ENCODE assay signal across 21 cellular contexts in genomic region chr1:35172022-35172421, GRCh38. TPM values are rescaled to one million over a fixed set of nuclear protein-coding genes. Genes with fewer than 3 reads are reported as not detected.
A peak's percentile ranks its signal among the peaks of the same experiment; 100 is the strongest.
DNase-seq lines count a peak whose midpoint lies in the region; ATAC-seq, FAIRE-seq and TF ChIP-seq lines count a peak whose summit lies in the region.
"Had no signal": no experiment of that assay in that cellular context is flagged by ENCODE, and none has a peak within 500 bp of the region (broad histone marks: within the 10 kb centered on the region; RNA-seq: fewer than 3 reads in every experiment).

No MANE protein-coding gene starts in this region.

- peak overlapping the region; percentile 19 for H3K27ac Mint-ChIP-seq in activated T-cell treated with anti-CD3 and anti-CD28 coated beads, Interleukin-2, amount 50 U/mL, for 24 hours
- no peak overlapping the region for H3K27ac Mint-ChIP-seq in nephron progenitor cell
- H3K27ac Mint-ChIP-seq: CD8-positive, alpha-beta T cell had no signal

- H4K20me1 ChIP-seq in HCT116 (ENCODE audit: insufficient read depth) (peaks cover 17% of the 10 kb centered on the region; the same call in 1 of the 2 replicates), K562 (replicated peaks; ENCODE audit: control insufficient read depth, insufficient read depth, low read length) (no peaks in the 10 kb centered on the region)

- intact Hi-C loops in HCT116 (cut with micrococcal nuclease) (no loop called here), K562 (cut with micrococcal nuclease) (no loop called here), right lobe of liver (cut with DNase I) (no loop called here)

- no peak overlapping the region for H3K9ac ChIP-seq in HCT116 (ENCODE audit: low read length)
- H3K9ac ChIP-seq in K562 (ENCODE audit: insufficient read depth in 1 of 2, low read depth in 2 of 2, low read length in 2 of 2), result no peak overlapping the region

- H3K9me1 ChIP-seq in K562 (ENCODE audit: control insufficient read depth, insufficient read depth, low read length), result no peaks in the 10 kb centered on the region

- FAIRE-seq in K562 (lab: Jason Lieb, UNC), result no peak
- FAIRE-seq: A204.1, D721Med, G401.6, GM12891, H1 had no signal

- peaks cover 13 to 17% of the 10 kb centered on the region in 2 experiments for H3K36me3 ChIP-seq in HCT116 (ENCODE audit: control insufficient read depth in 1 of 2, insufficient read depth in 2 of 2, low read length in 2 of 2)
- H3K36me3 ChIP-seq in K562 (ENCODE audit: control insufficient read depth, insufficient read depth, low read length), result peaks cover 21% of the 10 kb centered on the region
- peaks cover 7 to 23% (median 18%) of the 10 kb centered on the region in 4 donors for H3K36me3 ChIP-seq in right lobe of liver

- peaks cover 29% of the 10 kb centered on the region for H3K36me3 Mint-ChIP-seq in activated T-cell treated with anti-CD3 and anti-CD28 coated beads, Interleukin-2, amount 50 U/mL, for 24 hours (ENCODE audit: low read depth)
- H3K36me3 Mint-ChIP-seq in nephron progenitor cell (ENCODE audit: low read depth), result peaks cover 21% of the 10 kb centered on the region

- H3K27me3 Mint-ChIP-seq in activated T-cell treated with anti-CD3 and anti-CD28 coated beads, Interleukin-2, amount 50 U/mL, for 24 hours, result no peaks in the 10 kb centered on the region
- peaks cover 2% of the 10 kb centered on the region for H3K27me3 Mint-ChIP-seq in nephron progenitor cell (ENCODE audit: low read depth, poor library complexity)

- in situ Hi-C loops in K562 (cut with MboI), result no loop called here

- POLR2A ChIA-PET in HCT116 (lab: Charles Lee) (no interaction called here), K562 (lab: Yijun Ruan, JAX) (interaction anchor here (1.0 to 1.5 kb wide), 4 partner anchors 9 to 93 kb away, joined by 3 to 6 read pairs (median 5); no protein-coding TSS in a partner anchor)

- H3K4me3 ChIP-seq in HCT116 (replicated peaks in 1 of 2; ENCODE audit: low read depth in 1 of 2, low read length in 2 of 2) (no peak overlapping the region), K562 (no peak overlapping the region), right lobe of liver (no peak overlapping the region)

- RAD21 ChIA-PET in HCT116 (lab: Charles Lee; ENCODE audit: low non-redundant PET in 1 of 2, low total read pairs in 2 of 2, uncharacterized antibody in 2 of 2, unreplicated experiment in 2 of 2), result no interaction called here

- H3K4me2 ChIP-seq in HCT116 (ENCODE audit: low read length), result no peak overlapping the region
- H3K4me2 ChIP-seq in K562 (ENCODE audit: insufficient read depth, low read length), result no peak overlapping the region

- no peak for DNase-seq in activated T-cell treated with anti-CD3 and anti-CD28 coated beads, Interleukin-2, amount 50 U/mL, for 24 hours
- DNase-seq in activated T-cell treated with anti-CD3 and anti-CD28 coated beads, Interleukin-2, amount 50 U/mL, for 48 hours, result no peak
- DNase-seq in HCT116 (ENCODE audit: low read depth, low spot score) (no peak), K562 (ENCODE audit: extremely low read depth in 1 of 4, low spot score in 3 of 4) (no peak), right lobe of liver (peak in 2 of 3 donors; percentile 68 to 75), nephron progenitor cell (no peak)
- DNase-seq: BE2C; CD8-positive, alpha-beta T cell; COR-L47; DMS153; DMS79 treated with DMSO at 0.1 percent for 48 hours; EL; HCEC 1CT had no signal

- TF ChIP-seq RAD21 in HCT116 (IDR thresholded peaks at IDR 0.05; ENCODE audit: low read depth) (no peak), K562 (CRISPR knock-in tag; conservative IDR thresholded peaks at IDR 0.05 in 1 of 2, IDR thresholded peaks at IDR 0.05 in 1 of 2) (no peak)

- no peak overlapping the region for H3K27ac ChIP-seq in HCT116 (ENCODE audit: low read depth, low read length)
- H3K27ac ChIP-seq in K562 (ENCODE audit: extremely low read depth, low read depth, low read length), result no peak overlapping the region
- H3K27ac ChIP-seq in right lobe of liver, result peak overlapping the region in 2 of 3 donors; percentile 75 to 93
- H3K27ac ChIP-seq: C4-2B had no signal

- no peak for ATAC-seq in HCT116
- ATAC-seq in K562, result no peak
- ATAC-seq in right lobe of liver, result peak; percentile 72 to 89 (median 80)
- no peak for ATAC-seq in HG02763 (IDR thresholded peaks at IDR 0.05; ENCODE audit: unreplicated experiment)
- ATAC-seq in HG03175 (IDR thresholded peaks at IDR 0.05; ENCODE audit: unreplicated experiment), result no peak
- ATAC-seq: CD8-positive, alpha-beta T cell had no signal

- WGBS in K562 (ENCODE audit: insufficient coverage, low coverage, missing lambda C conversion rate), result 62% methylated on average over 8 of the region's 8 CpGs
- 24% methylated on average over 8 of the region's 8 CpGs for WGBS in right lobe of liver (ENCODE audit: insufficient coverage, low coverage, low lambda C conversion rate, missing lambda C conversion rate)

- H3K4me1 ChIP-seq in HCT116 (ENCODE audit: control insufficient read depth in 1 of 2, insufficient read depth in 2 of 2, low read length in 2 of 2), result no peaks in the 10 kb centered on the region
- H3K4me1 ChIP-seq in K562 (replicated peaks in 1 of 2; ENCODE audit: control insufficient read depth in 2 of 2, insufficient read depth in 2 of 2, low read length in 2 of 2), result 0 out of 5 replicates have a peak, but pooled peaks cover 0 to 4% of the 10 kb centered on the region in 2 experiments
- peaks cover 0 to 23% (median 5%) of the 10 kb centered on the region in 4 donors for H3K4me1 ChIP-seq in right lobe of liver
- H3K4me1 ChIP-seq: BE2C had no signal

- TF ChIP-seq CTCF in HCT116 (IDR thresholded peaks at IDR 0.05 in 2 of 3, conservative IDR thresholded peaks at IDR 0.05 in 1 of 3; ENCODE audit: borderline replicate concordance in 1 of 3, insufficient read depth in 1 of 3, low read depth in 2 of 3, low read length in 2 of 3), result no peak
- no peak for TF ChIP-seq CTCF in K562 (IDR thresholded peaks at IDR 0.05 in 2 of 3, conservative IDR thresholded peaks at IDR 0.05 in 1 of 3; ENCODE audit: insufficient read depth in 2 of 3, low read depth in 1 of 3, low read length in 3 of 3)
- TF ChIP-seq CTCF in right lobe of liver (IDR thresholded peaks at IDR 0.05), result no peak
- no peak for TF ChIP-seq CTCF in nephron progenitor cell (IDR thresholded peaks at IDR 0.05)

- TF ChIP-seq EP300 in K562 (IDR thresholded peaks at IDR 0.05; ENCODE audit: low read length), result no peak

- no peak overlapping the region for H2AFZ ChIP-seq in HCT116 (ENCODE audit: low read depth, low read length, poor library complexity, severe bottlenecking)
- H2AFZ ChIP-seq in K562 (ENCODE audit: low read depth, low read length), result no peak overlapping the region

- no peaks in the 10 kb centered on the region for H3K9me3 Mint-ChIP-seq in activated T-cell treated with anti-CD3 and anti-CD28 coated beads, Interleukin-2, amount 50 U/mL, for 24 hours
- no peaks in the 10 kb centered on the region for H3K9me3 Mint-ChIP-seq in nephron progenitor cell
- H3K9me3 Mint-ChIP-seq: CD8-positive, alpha-beta T cell had no signal

- no peak for TF ChIP-seq POLR2A in HCT116 (IDR thresholded peaks at IDR 0.05; ENCODE audit: borderline replicate concordance, extremely low read depth, insufficient read depth, insufficient read length)
- TF ChIP-seq POLR2A in K562 (conservative IDR thresholded peaks at IDR 0.05), result no peak
- no peak for TF ChIP-seq POLR2A in right lobe of liver (IDR thresholded peaks at IDR 0.05)

- H3K9me2 ChIP-seq in HCT116 (ENCODE audit: insufficient read depth), result no peaks in the 10 kb centered on the region

- H3K9me3 ChIP-seq in HCT116 (ENCODE audit: control insufficient read depth in 1 of 2, insufficient read depth in 1 of 2, low read depth in 1 of 2, low read length in 2 of 2), result no peaks in the 10 kb centered on the region
- H3K9me3 ChIP-seq in K562 (replicated peaks; ENCODE audit: control insufficient read depth, insufficient read depth, low read depth, low read length), result no peaks in the 10 kb centered on the region
- H3K9me3 ChIP-seq in right lobe of liver, result no peaks in the 10 kb centered on the region
- H3K9me3 ChIP-seq: BE2C had no signal

- H3K4me1 Mint-ChIP-seq in activated T-cell treated with anti-CD3 and anti-CD28 coated beads, Interleukin-2, amount 50 U/mL, for 24 hours (ENCODE audit: low read depth), result peaks cover 4% of the 10 kb centered on the region
- H3K4me1 Mint-ChIP-seq in nephron progenitor cell, result no peaks in the 10 kb centered on the region

- BruUV-seq in HCT116 (replicated peaks; lab: Mats Ljungman, UMichigan), result no TSS peak
- no TSS peak for BruUV-seq in K562 (replicated peaks; lab: Mats Ljungman, UMichigan)

- no peaks in the 10 kb centered on the region for H3K79me2 ChIP-seq in HCT116 (ENCODE audit: insufficient read depth, low read length)
- no peaks in the 10 kb centered on the region for H3K79me2 ChIP-seq in K562 (ENCODE audit: control insufficient read depth, insufficient read depth, low read length)

- no peaks in the 10 kb centered on the region for H3K27me3 ChIP-seq in HCT116 (ENCODE audit: insufficient read depth, low read length)
- no peaks in the 10 kb centered on the region for H3K27me3 ChIP-seq in K562 (ENCODE audit: control insufficient read depth in 2 of 2, insufficient read depth in 2 of 2, low read length in 2 of 2)
- H3K27me3 ChIP-seq in right lobe of liver, result no peaks in the 10 kb centered on the region
- H3K27me3 ChIP-seq: BE2C had no signal

- CTCF ChIA-PET in HCT116 (lab: Charles Lee) (interaction anchor here (1.7 kb wide), 1 partner anchor 319 kb away, joined by 3 read pairs; no protein-coding TSS in a partner anchor), K562 (lab: Yijun Ruan, JAX; ENCODE audit: low intra/inter-chr PET ratio) (no interaction called here)

- no peak overlapping the region for H3K4me3 Mint-ChIP-seq in activated T-cell treated with anti-CD3 and anti-CD28 coated beads, Interleukin-2, amount 50 U/mL, for 24 hours
- H3K4me3 Mint-ChIP-seq in nephron progenitor cell, result no peak overlapping the region
- H3K4me3 Mint-ChIP-seq: CD8-positive, alpha-beta T cell had no signal

RNA-seq across cellular contexts. Expression of gene SFPQ, which starts 20.9 kb away (rescaled TPM):
- total RNA-seq in HCT116 (2021; ENCODE audit: unreplicated experiment), result 327 TPM
- 160 and 174 TPM in 2 replicates for polyA plus RNA-seq in HCT116 (2012)
- 205 and 671 TPM in 2 replicates for total RNA-seq in K562 (2011; cell fraction: chromatin; rRNA removed; ENCODE audit: low replicate concordance)
- 112 and 137 TPM in 2 replicates for total RNA-seq in K562 (2011; cell fraction: nucleolus; rRNA removed)
- total RNA-seq in K562 (2011; cell fraction: nucleoplasm; rRNA removed), result 370 and 701 TPM in 2 replicates
- total RNA-seq in K562 (2014; rRNA removed), result 346 and 402 TPM in 2 replicates
- total RNA-seq in K562 (2014; rRNA removed; fragmentation: Illumina TruSeq; extraction: Trizol), result 477 and 544 TPM in 2 replicates
- total RNA-seq in K562 (2015; rRNA removed; fragmentation: Illumina TruSeq; extraction: Trizol), result 480 and 510 TPM in 2 replicates
- 341 and 367 TPM in 2 replicates for total RNA-seq in K562 (2021)
- polyA plus RNA-seq in K562 (2011; rRNA removed), result 135 and 164 TPM in 2 replicates
- polyA plus RNA-seq in K562 (2011; cell fraction: cytosol; rRNA removed), result 48.2 and 57.6 TPM in 2 replicates
- polyA plus RNA-seq in K562 (2011; cell fraction: nucleus; rRNA removed), result 222 and 300 TPM in 2 replicates
- polyA plus RNA-seq in K562 (2012), result 216 and 359 TPM in 2 replicates
- 501 and 562 TPM in 2 replicates for polyA plus RNA-seq in K562 (2014; fragmentation: Illumina TruSeq; extraction: Trizol)
- 10 to 100 TPM; 69.7 to 73.4 TPM for polyA plus RNA-seq in K562 (2014; fragmentation: Nextera tagmentation; extraction: Ambion mirVana)
- 266 and 399 TPM in 2 replicates for polyA plus RNA-seq in K562 (2014; rRNA removed)
- polyA minus RNA-seq in K562 (2011; rRNA and poly(A)+ RNA removed), result 261 and 336 TPM in 2 replicates
- 91.0 and 96.7 TPM in 2 replicates for polyA minus RNA-seq in K562 (2011; cell fraction: cytosol; rRNA and poly(A)+ RNA removed)
- polyA minus RNA-seq in K562 (2011; cell fraction: nucleus; rRNA and poly(A)+ RNA removed), result 163 and 287 TPM in 2 replicates
- 10 to 100 TPM; 48.4 to 99.6 (median 73.2) TPM for total RNA-seq in right lobe of liver

Comparison
In these comparisons a context has a peak if more than half of its experiments do, and no peak if none do; other contexts are left out.
1. DNase-seq: peak in right lobe of liver (2 of 3); none in activated T-cell treated with anti-CD3 and anti-CD28 coated beads, Interleukin-2, amount 50 U/mL, for 24 hours (single experiment), activated T-cell treated with anti-CD3 and anti-CD28 coated beads, Interleukin-2, amount 50 U/mL, for 48 hours (0 of 2), HCT116 (single experiment), K562 (0 of 4) and nephron progenitor cell (single experiment).
2. ATAC-seq: peak in right lobe of liver (4 of 4); none in HCT116 (single experiment), K562 (single experiment), HG02763 (single experiment) and HG03175 (single experiment).
3. H3K27ac ChIP-seq: peak in right lobe of liver (2 of 3); none in HCT116 (single experiment) and K562 (single experiment).